Comparison of ENCODE assay signal across 1 cellular context in the genomic region with DNA sequence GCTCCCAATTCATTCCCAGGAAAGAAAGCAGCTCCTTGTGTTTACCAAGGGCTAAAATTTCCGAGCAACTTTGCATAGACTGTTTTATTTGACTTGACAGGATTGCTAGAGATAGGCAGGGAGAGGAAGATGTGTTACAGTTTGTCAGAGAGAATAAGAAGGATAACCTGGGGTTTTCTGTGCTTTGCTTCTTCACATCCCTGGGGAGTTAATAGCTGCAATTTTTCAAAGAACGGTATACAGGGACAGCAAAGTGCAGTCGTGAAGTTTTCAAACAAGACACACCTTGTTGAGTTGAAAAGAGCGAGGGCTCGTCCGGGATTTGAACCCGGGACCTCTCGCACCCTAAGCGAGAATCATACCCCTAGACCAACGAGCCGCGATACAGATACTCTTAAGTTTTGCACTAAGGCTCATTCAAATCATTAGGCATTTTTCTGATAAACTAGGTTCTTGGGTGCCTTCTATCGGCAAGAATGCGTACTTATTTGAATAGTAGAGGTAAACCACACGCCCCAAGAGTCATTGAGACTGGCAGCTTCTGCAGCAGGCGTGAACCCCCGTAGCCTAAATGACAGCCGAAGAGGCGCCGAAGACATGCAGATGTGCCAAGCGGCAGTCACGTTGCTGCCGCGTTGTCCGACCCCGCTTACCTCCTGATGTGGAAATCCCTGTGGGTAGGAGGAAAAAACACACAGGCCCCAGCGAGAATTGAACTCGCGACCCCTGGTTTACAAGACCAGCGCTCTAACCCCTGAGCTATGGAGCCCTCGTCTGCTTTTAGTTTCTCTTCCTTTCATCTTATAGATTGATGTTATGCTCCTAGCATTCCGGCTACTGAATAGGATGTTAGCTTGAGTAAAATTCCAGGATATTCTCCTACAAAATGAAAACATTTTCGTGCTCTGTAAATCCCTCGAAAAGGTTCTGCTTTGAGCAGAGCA.
TF ChIP-seq lines count a peak whose summit lies in the region.

No MANE protein-coding gene starts in this region.

TF ChIP-seq in HepG2, 621 proteins besides CTCF, POLR2A, EP300 and RAD21 (continued from another document and continues in another):
- TF ChIP-seq, protein P1, sequence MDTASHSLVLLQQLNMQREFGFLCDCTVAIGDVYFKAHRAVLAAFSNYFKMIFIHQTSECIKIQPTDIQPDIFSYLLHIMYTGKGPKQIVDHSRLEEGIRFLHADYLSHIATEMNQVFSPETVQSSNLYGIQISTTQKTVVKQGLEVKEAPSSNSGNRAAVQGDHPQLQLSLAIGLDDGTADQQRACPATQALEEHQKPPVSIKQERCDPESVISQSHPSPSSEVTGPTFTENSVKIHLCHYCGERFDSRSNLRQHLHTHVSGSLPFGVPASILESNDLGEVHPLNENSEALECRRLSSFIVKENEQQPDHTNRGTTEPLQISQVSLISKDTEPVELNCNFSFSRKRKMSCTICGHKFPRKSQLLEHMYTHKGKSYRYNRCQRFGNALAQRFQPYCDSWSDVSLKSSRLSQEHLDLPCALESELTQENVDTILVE (CRISPR knock-in tag; IDR thresholded peaks at IDR 0.05), result peak; percentile 75
- no peak for TF ChIP-seq DPF2 (CRISPR knock-in tag; IDR thresholded peaks at IDR 0.05; ENCODE audit: borderline replicate concordance, low read depth)
- peak; percentile 64 for TF ChIP-seq TBL1XR1 (IDR thresholded peaks at IDR 0.05; ENCODE audit: borderline replicate concordance, low read length, partially characterized antibody)
- TF ChIP-seq CHD2 (IDR thresholded peaks at IDR 0.05; ENCODE audit: low read depth, low read length), result no peak
- no peak; the same call in 1 of the 2 replicates for TF ChIP-seq ZKSCAN5 (CRISPR knock-in tag; IDR thresholded peaks at IDR 0.05)
- peak; percentile 86; the same call in 1 of the 2 replicates for TF ChIP-seq ZNF274 (CRISPR knock-in tag; IDR thresholded peaks at IDR 0.05)
- no peak; the same call in 1 of the 2 replicates for TF ChIP-seq ZIK1 (CRISPR knock-in tag; IDR thresholded peaks at IDR 0.05; ENCODE audit: borderline replicate concordance, low read depth)
- TF ChIP-seq AKAP8 (CRISPR knock-in tag; IDR thresholded peaks at IDR 0.05), result no peak
- TF ChIP-seq ZNF20 (CRISPR knock-in tag; IDR thresholded peaks at IDR 0.05), result no peak; the same call in 1 of the 2 replicates
- peak; percentile 86 for TF ChIP-seq HOXA3 (CRISPR knock-in tag; IDR thresholded peaks at IDR 0.05)
- peak; percentile 54 for TF ChIP-seq ZNF143 (CRISPR knock-in tag; IDR thresholded peaks at IDR 0.05)
- TF ChIP-seq, protein P2, sequence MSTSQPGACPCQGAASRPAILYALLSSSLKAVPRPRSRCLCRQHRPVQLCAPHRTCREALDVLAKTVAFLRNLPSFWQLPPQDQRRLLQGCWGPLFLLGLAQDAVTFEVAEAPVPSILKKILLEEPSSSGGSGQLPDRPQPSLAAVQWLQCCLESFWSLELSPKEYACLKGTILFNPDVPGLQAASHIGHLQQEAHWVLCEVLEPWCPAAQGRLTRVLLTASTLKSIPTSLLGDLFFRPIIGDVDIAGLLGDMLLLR (CRISPR knock-in tag; IDR thresholded peaks at IDR 0.05), result no peak; the same call in 1 of the 2 replicates
- TF ChIP-seq BORCS8-MEF2B (CRISPR knock-in tag; IDR thresholded peaks at IDR 0.05), result peak; percentile 84
- TF ChIP-seq NFKB2 (CRISPR knock-in tag; IDR thresholded peaks at IDR 0.05; ENCODE audit: borderline replicate concordance), result peak; percentile 95; the same call in 1 of the 2 replicates
- TF ChIP-seq SOX6 (IDR thresholded peaks at IDR 0.05), result no peak
- peak; percentile 87 for TF ChIP-seq SOX6 (CRISPR knock-in tag; IDR thresholded peaks at IDR 0.05)
- peak; percentile 79 for TF ChIP-seq RXRB (CRISPR knock-in tag; IDR thresholded peaks at IDR 0.05; ENCODE audit: borderline replicate concordance)
- TF ChIP-seq MYNN (CRISPR knock-in tag; IDR thresholded peaks at IDR 0.05; ENCODE audit: low read depth), result peak; percentile 90; the same call in 1 of the 2 replicates
- TF ChIP-seq SIN3B (IDR thresholded peaks at IDR 0.05; ENCODE audit: low read length), result peak; percentile 48; the same call in 1 of the 2 replicates
- TF ChIP-seq SMYD3 (CRISPR knock-in tag; IDR thresholded peaks at IDR 0.05), result peak; percentile 98; the same call in 1 of the 2 replicates
- peak; percentile 80; the same call in 1 of the 2 replicates for TF ChIP-seq ZNF280B (CRISPR knock-in tag; IDR thresholded peaks at IDR 0.05; ENCODE audit: borderline replicate concordance)
- TF ChIP-seq, protein P3, sequence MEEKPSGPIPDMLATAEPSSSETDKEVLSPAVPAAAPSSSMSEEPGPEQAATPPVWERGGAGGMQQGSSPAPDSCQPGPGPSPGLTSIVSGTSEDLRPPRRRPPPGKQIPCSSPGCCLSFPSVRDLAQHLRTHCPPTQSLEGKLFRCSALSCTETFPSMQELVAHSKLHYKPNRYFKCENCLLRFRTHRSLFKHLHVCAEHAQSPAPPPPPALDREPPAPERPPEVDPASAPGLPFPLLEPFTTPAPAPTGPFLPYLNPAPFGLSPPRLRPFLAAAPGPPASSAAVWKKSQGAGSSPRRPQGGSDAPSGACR (CRISPR knock-in tag; IDR thresholded peaks at IDR 0.05), result 0 out of 2 replicates have a peak, but pooled peaks have one; percentile 56
- TF ChIP-seq PTBP1 (IDR thresholded peaks at IDR 0.05; ENCODE audit: low read depth, low read length, poor library complexity, severe bottlenecking), result no peak
- TF ChIP-seq DNMT1 (CRISPR knock-in tag; IDR thresholded peaks at IDR 0.05), result no peak
- TF ChIP-seq JUNB (CRISPR knock-in tag; IDR thresholded peaks at IDR 0.05; ENCODE audit: borderline replicate concordance), result peak; percentile 28; the same call in 1 of the 2 replicates
- no peak for TF ChIP-seq MLLT10 (CRISPR knock-in tag; IDR thresholded peaks at IDR 0.05)
- TF ChIP-seq XBP1 (CRISPR knock-in tag; IDR thresholded peaks at IDR 0.05), result 0 out of 2 replicates have a peak, but pooled peaks have one; percentile 50
- peak; percentile 70 for TF ChIP-seq ERF (CRISPR knock-in tag; IDR thresholded peaks at IDR 0.05)
- peak; percentile 33 for TF ChIP-seq HBP1 (CRISPR knock-in tag; IDR thresholded peaks at IDR 0.05; ENCODE audit: low read depth)
- peak; percentile 82 for TF ChIP-seq ADNP (CRISPR knock-in tag; IDR thresholded peaks at IDR 0.05)
- no peak for TF ChIP-seq DZIP1 (CRISPR knock-in tag; IDR thresholded peaks at IDR 0.05)
- peak; percentile 50; the same call in 1 of the 2 replicates for TF ChIP-seq CREBL2 (CRISPR knock-in tag; IDR thresholded peaks at IDR 0.05; ENCODE audit: borderline replicate concordance)
- no peak; the same call in 1 of the 2 replicates for TF ChIP-seq PAWR (CRISPR knock-in tag; IDR thresholded peaks at IDR 0.05; ENCODE audit: borderline replicate concordance)
- TF ChIP-seq MBNL3 (CRISPR knock-in tag; conservative IDR thresholded peaks at IDR 0.05), result 0 out of 2 replicates have a peak, but pooled peaks have one; percentile 14
- no peak for TF ChIP-seq SETDB1 (CRISPR knock-in tag; IDR thresholded peaks at IDR 0.05; ENCODE audit: borderline replicate concordance)
- no peak; the same call in 1 of the 2 replicates for TF ChIP-seq STAT5B (CRISPR knock-in tag; IDR thresholded peaks at IDR 0.05)
- TF ChIP-seq SRY (CRISPR knock-in tag; IDR thresholded peaks at IDR 0.05), result peak; percentile 81
- TF ChIP-seq ZNF749 (CRISPR knock-in tag; IDR thresholded peaks at IDR 0.05; ENCODE audit: borderline replicate concordance), result peak; percentile 81; the same call in 1 of the 2 replicates
- TF ChIP-seq CBX2 (IDR thresholded peaks at IDR 0.05; ENCODE audit: low read depth, low read length), result no peak
- no peak for TF ChIP-seq CBX2 (CRISPR knock-in tag; IDR thresholded peaks at IDR 0.05; ENCODE audit: low read depth)
- TF ChIP-seq HOXD1 (CRISPR knock-in tag; IDR thresholded peaks at IDR 0.05), result peak; percentile 87
- no peak for TF ChIP-seq NPAS2 (CRISPR knock-in tag; IDR thresholded peaks at IDR 0.05; ENCODE audit: borderline replicate concordance)
- TF ChIP-seq ZFP82 (CRISPR knock-in tag; IDR thresholded peaks at IDR 0.05; ENCODE audit: borderline replicate concordance), result peak; percentile 65; the same call in 1 of the 2 replicates
- peak; percentile 75 for TF ChIP-seq HDAC2 (CRISPR knock-in tag; IDR thresholded peaks at IDR 0.05)
- TF ChIP-seq PLRG1 (conservative IDR thresholded peaks at IDR 0.05), result no peak
- no peak; the same call in none of the 2 replicates for TF ChIP-seq KLF6 (CRISPR knock-in tag; IDR thresholded peaks at IDR 0.05)
- peak; percentile 80 for TF ChIP-seq SAP130 (CRISPR knock-in tag; IDR thresholded peaks at IDR 0.05; ENCODE audit: low read depth)
- no peak for TF ChIP-seq ZNF773 (CRISPR knock-in tag; IDR thresholded peaks at IDR 0.05; ENCODE audit: borderline replicate concordance)
- TF ChIP-seq NFKBIZ (CRISPR knock-in tag; IDR thresholded peaks at IDR 0.05), result peak; percentile 94
- peak; percentile 82; the same call in 1 of the 2 replicates for TF ChIP-seq RFXAP (CRISPR knock-in tag; IDR thresholded peaks at IDR 0.05; ENCODE audit: borderline replicate concordance)
- no peak for TF ChIP-seq SCMH1 (CRISPR knock-in tag; IDR thresholded peaks at IDR 0.05; ENCODE audit: borderline replicate concordance)
- TF ChIP-seq HDAC1 (CRISPR knock-in tag; IDR thresholded peaks at IDR 0.05), result peak; percentile 79
